Comparison of ENCODE assay signal across 2 cellular contexts in genomic region chr17:78299052-78299451, GRCh38.
TF ChIP-seq lines count a peak whose summit lies in the region.

No MANE protein-coding gene starts in this region.

TF ChIP-seq in IMR-90, 13 proteins besides CTCF, POLR2A, EP300 and RAD21:
- TF ChIP-seq MAZ (IDR thresholded peaks at IDR 0.05; ENCODE audit: borderline replicate concordance, low read depth, low read length): no peak
- TF ChIP-seq FOS (IDR thresholded peaks at IDR 0.05; ENCODE audit: low read depth, low read length): no peak
- TF ChIP-seq SMC3 (IDR thresholded peaks at IDR 0.05; ENCODE audit: low read depth, low read length): no peak
- TF ChIP-seq, protein P1, sequence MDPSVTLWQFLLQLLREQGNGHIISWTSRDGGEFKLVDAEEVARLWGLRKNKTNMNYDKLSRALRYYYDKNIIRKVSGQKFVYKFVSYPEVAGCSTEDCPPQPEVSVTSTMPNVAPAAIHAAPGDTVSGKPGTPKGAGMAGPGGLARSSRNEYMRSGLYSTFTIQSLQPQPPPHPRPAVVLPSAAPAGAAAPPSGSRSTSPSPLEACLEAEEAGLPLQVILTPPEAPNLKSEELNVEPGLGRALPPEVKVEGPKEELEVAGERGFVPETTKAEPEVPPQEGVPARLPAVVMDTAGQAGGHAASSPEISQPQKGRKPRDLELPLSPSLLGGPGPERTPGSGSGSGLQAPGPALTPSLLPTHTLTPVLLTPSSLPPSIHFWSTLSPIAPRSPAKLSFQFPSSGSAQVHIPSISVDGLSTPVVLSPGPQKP (IDR thresholded peaks at IDR 0.05; ENCODE audit: borderline replicate concordance, low read depth, low read length): no peak
- peak; percentile 97 for TF ChIP-seq MAFK (IDR thresholded peaks at IDR 0.05; ENCODE audit: low read depth, low read length)
- TF ChIP-seq NFE2L2 (IDR thresholded peaks at IDR 0.05; ENCODE audit: low read depth, low read length): no peak

TF ChIP-seq in H1, 55 proteins besides CTCF, POLR2A, EP300 and RAD21 (continued from another document):
- TF ChIP-seq, protein P2, sequence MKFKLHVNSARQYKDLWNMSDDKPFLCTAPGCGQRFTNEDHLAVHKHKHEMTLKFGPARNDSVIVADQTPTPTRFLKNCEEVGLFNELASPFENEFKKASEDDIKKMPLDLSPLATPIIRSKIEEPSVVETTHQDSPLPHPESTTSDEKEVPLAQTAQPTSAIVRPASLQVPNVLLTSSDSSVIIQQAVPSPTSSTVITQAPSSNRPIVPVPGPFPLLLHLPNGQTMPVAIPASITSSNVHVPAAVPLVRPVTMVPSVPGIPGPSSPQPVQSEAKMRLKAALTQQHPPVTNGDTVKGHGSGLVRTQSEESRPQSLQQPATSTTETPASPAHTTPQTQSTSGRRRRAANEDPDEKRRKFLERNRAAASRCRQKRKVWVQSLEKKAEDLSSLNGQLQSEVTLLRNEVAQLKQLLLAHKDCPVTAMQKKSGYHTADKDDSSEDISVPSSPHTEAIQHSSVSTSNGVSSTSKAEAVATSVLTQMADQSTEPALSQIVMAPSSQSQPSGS (IDR thresholded peaks at IDR 0.05; ENCODE audit: low read length): no peak
